8 cellular contexts compared by ENCODE assay signal in the genomic region with DNA sequence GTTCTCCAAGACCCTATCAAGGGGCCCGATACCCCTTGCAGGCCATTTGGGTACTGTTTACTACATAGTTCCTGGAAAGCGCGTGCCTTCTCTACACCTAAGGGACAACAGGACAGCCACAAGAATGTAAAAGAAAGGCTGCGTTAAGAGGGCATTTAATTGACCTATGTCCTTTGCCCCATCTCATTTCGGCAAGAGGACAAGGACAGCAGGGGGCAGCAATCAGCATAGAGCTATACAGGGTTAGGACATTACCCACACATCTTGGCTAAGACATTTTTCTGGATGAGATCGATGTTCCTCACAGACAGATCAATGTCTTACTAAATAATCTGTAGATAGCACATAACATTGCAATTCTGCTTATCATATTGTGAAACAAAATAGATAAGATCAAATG. TPM values are rescaled to one million over a fixed set of nuclear protein-coding genes. Genes with fewer than 3 reads are reported as not detected.
A peak's percentile ranks its signal among the peaks of the same experiment; 100 is the strongest.
DNase-seq lines count a peak whose midpoint lies in the region; ATAC-seq and TF ChIP-seq lines count a peak whose summit lies in the region.
"Had no signal": no experiment of that assay in that cellular context is flagged by ENCODE, and none has a peak within 500 bp of the region (broad histone marks: within the 10 kb centered on the region; RNA-seq: fewer than 3 reads in every experiment).

No MANE protein-coding gene starts in this region.

- no peaks in the 10 kb centered on the region for H3K79me2 ChIP-seq in Loucy (ENCODE audit: insufficient read depth, low read length)

- POLR2A ChIA-PET in GM10248 (lab: Yijun Ruan, JAX): no interaction called here
- POLR2A ChIA-PET in activated CD4-positive, alpha-beta memory T cell treated with anti-CD3 and anti-CD28 coated beads for 36 hours (lab: Charles Lee): no interaction called here

- H3K9ac ChIP-seq in Loucy (ENCODE audit: low read depth, low read length, poor library complexity, severe bottlenecking): no peak overlapping the region

- no peak overlapping the region for H3K27ac Mint-ChIP-seq in activated CD4-positive, alpha-beta memory T cell treated with anti-CD3 and anti-CD28 coated beads for 36 hours

- no peak overlapping the region for H3K4me3 ChIP-seq in Loucy (ENCODE audit: low read length, poor library complexity, severe bottlenecking)
- H3K4me3 ChIP-seq: skin epidermis had no signal

- intact Hi-C loops in activated CD4-positive, alpha-beta memory T cell treated with anti-CD3 and anti-CD28 coated beads for 36 hours (cut with micrococcal nuclease): loop anchor here (10.0 kb wide), 2 partner anchors 226 to 576 kb away; no protein-coding TSS in a partner anchor

- no peaks in the 10 kb centered on the region for H3K36me3 ChIP-seq in Loucy (ENCODE audit: insufficient read depth, low read length)

- no peaks in the 10 kb centered on the region for H3K9me3 ChIP-seq in Loucy (ENCODE audit: insufficient read depth, low read depth, low read length)

- H3K4me1 Mint-ChIP-seq in activated CD4-positive, alpha-beta memory T cell treated with anti-CD3 and anti-CD28 coated beads for 36 hours (ENCODE audit: low read depth): no peaks in the 10 kb centered on the region

- no peaks in the 10 kb centered on the region for H3K36me3 Mint-ChIP-seq in activated CD4-positive, alpha-beta memory T cell treated with anti-CD3 and anti-CD28 coated beads for 36 hours

- no peak overlapping the region for H2AFZ ChIP-seq in Loucy (ENCODE audit: low read length)

- DNase-seq in GM10248 (ENCODE audit: extremely low spot score): peak; percentile 35
- peak; percentile 60 for DNase-seq in activated CD4-positive, alpha-beta memory T cell treated with anti-CD3 and anti-CD28 coated beads for 36 hours
- peak; percentile 4 for DNase-seq in fibroblast of the conjunctiva (ENCODE audit: low read depth)
- DNase-seq in stimulated activated CD4-positive, alpha-beta T cell treated with anti-CD3 and anti-CD28 coated beads, Interleukin-4, amount 100 ng/mL, for 48 hours (ENCODE audit: low read depth in 2 of 2): peak; percentile 40 to 46

- no peaks in the 10 kb centered on the region for H3K27me3 ChIP-seq in Loucy (ENCODE audit: insufficient read depth, low read length, poor library complexity, severe bottlenecking)

- no peaks in the 10 kb centered on the region for H3K9me2 ChIP-seq in Loucy (replicated peaks; ENCODE audit: low read depth, low read length)

- H3K4me3 Mint-ChIP-seq in activated CD4-positive, alpha-beta memory T cell treated with anti-CD3 and anti-CD28 coated beads for 36 hours: no peak overlapping the region

- peaks cover 14% of the 10 kb centered on the region for H3K27me3 Mint-ChIP-seq in activated CD4-positive, alpha-beta memory T cell treated with anti-CD3 and anti-CD28 coated beads for 36 hours

- H4K20me1 ChIP-seq in Loucy (ENCODE audit: insufficient read depth, low read length, poor library complexity, severe bottlenecking): no peaks in the 10 kb centered on the region

- peak; percentile 34 for TF ChIP-seq CTCF in GM10248 (IDR thresholded peaks at IDR 0.05; ENCODE audit: control extremely low read depth, extremely low read depth, low read depth, missing control alignments)
- peak; percentile 84 for TF ChIP-seq CTCF in Loucy (conservative IDR thresholded peaks at IDR 0.05; ENCODE audit: low read length)

- H3K4me1 ChIP-seq in Loucy (ENCODE audit: insufficient read depth, low read length, poor library complexity, severe bottlenecking): peaks cover 11% of the 10 kb centered on the region

- no peaks in the 10 kb centered on the region for H3K9me3 Mint-ChIP-seq in activated CD4-positive, alpha-beta memory T cell treated with anti-CD3 and anti-CD28 coated beads for 36 hours

- CTCF ChIA-PET in GM10248 (lab: Yijun Ruan, JAX): interaction anchor here (1.2 kb wide), 1 partner anchor 34 kb away, joined by 3 read pairs; no protein-coding TSS in a partner anchor
- CTCF ChIA-PET in activated CD4-positive, alpha-beta memory T cell treated with anti-CD3 and anti-CD28 coated beads for 36 hours (lab: Charles Lee): interaction anchor here (0.9 to 1.3 kb wide), 2 partner anchors 16 to 737 kb away, joined by 3 to 4 read pairs; no protein-coding TSS in a partner anchor

- no peaks in the 10 kb centered on the region for H3F3A ChIP-seq in Loucy (ENCODE audit: low read depth)

- H3K4me2 ChIP-seq in Loucy (ENCODE audit: low read depth, low read length, poor library complexity, severe bottlenecking): no peak overlapping the region

- no peak for ATAC-seq in HG02970 (IDR thresholded peaks at IDR 0.05; ENCODE audit: low FRiP score, unreplicated experiment)
- ATAC-seq in HG03442 (IDR thresholded peaks at IDR 0.05; ENCODE audit: unreplicated experiment): no peak

RNA-seq across cellular contexts. Expression of a gene that starts 41.2 kb away (rescaled TPM):
- total RNA-seq in activated CD4-positive, alpha-beta memory T cell treated with anti-CD3 and anti-CD28 coated beads for 36 hours: not detected

Comparison
In these comparisons a context has a peak if more than half of its experiments do, and no peak if none do; other contexts are left out.
1. DNase-seq: peak in every context shown above with its lines; median percentile 60 in activated CD4-positive, alpha-beta memory T cell treated with anti-CD3 and anti-CD28 coated beads for 36 hours; 43 in stimulated activated CD4-positive, alpha-beta T cell treated with anti-CD3 and anti-CD28 coated beads, Interleukin-4, amount 100 ng/mL, for 48 hours; 35 in GM10248; 4 in fibroblast of the conjunctiva.